In genomic region chr2:217393585-217394032, GRCh38 we compare ENCODE assay signal across 12 cellular contexts.
DNase-seq lines count a peak whose midpoint lies in the region; ATAC-seq lines count a peak whose summit lies in the region.
"Had no signal": no experiment of that assay in that cellular context is flagged by ENCODE, and none has a peak within 500 bp of the region (broad histone marks: within the 10 kb centered on the region; RNA-seq: fewer than 3 reads in every experiment).

No MANE protein-coding gene starts in this region.

- DNase-seq in GM04503 (ENCODE audit: low read depth), result peak; percentile 89
- DNase-seq in astrocyte of the hippocampus (ENCODE audit: low read depth, low spot score), result peak; percentile 85
- DNase-seq in left ventricle myocardium superior, result peak; percentile 72
- no peak for DNase-seq in NCI-H1694 treated with DMSO at 0.1 percent for 48 hours (lab: John Stamatoyannopoulos, UW)
- no peak for DNase-seq in HT-29 (ENCODE audit: low spot score)
- DNase-seq: activated CD8-positive, alpha-beta memory T cell treated with anti-CD3 and anti-CD28 coated beads for 24 hours; NCI-H1105 treated with DMSO at 0.1 percent for 48 hours; stimulated activated CD4-positive, alpha-beta T cell treated with anti-CD3 and anti-CD28 coated beads, Interleukin-4, amount 100 ng/mL, for 1 hour had no signal

- peak overlapping the region; percentile 32 for H3K4me2 ChIP-seq in skeletal muscle satellite cell (ENCODE audit: low read length)

- H3K27me3 ChIP-seq in skeletal muscle satellite cell (ENCODE audit: control insufficient read depth, insufficient read depth, low read length), result no peaks in the 10 kb centered on the region

- no peaks in the 10 kb centered on the region for H3K36me3 ChIP-seq in skeletal muscle satellite cell (ENCODE audit: insufficient read depth, low read length)

- intact Hi-C loops in left ventricle myocardium superior (cut with micrococcal nuclease), result no loop called here

- H3K4me1 ChIP-seq in skeletal muscle satellite cell (ENCODE audit: control insufficient read depth, insufficient read depth, low read length), result peaks cover 23% of the 10 kb centered on the region

- H3K9ac ChIP-seq in skeletal muscle satellite cell (ENCODE audit: low read depth, low read length), result no peak overlapping the region

- H3K4me3 ChIP-seq in skeletal muscle satellite cell (ENCODE audit: low read length), result no peak overlapping the region

- peak; percentile 98 for ATAC-seq in left ventricle myocardium superior
- ATAC-seq in HG03045 (IDR thresholded peaks at IDR 0.05; ENCODE audit: unreplicated experiment), result no peak
- no peak for ATAC-seq in GM18519 (IDR thresholded peaks at IDR 0.05; ENCODE audit: low FRiP score, unreplicated experiment)
- ATAC-seq: Panc1 had no signal

- no peaks in the 10 kb centered on the region for H3K9me3 ChIP-seq in skeletal muscle satellite cell (replicated peaks; ENCODE audit: low read length)

Comparison
In these comparisons a context has a peak if more than half of its experiments do, and no peak if none do; other contexts are left out.
1. DNase-seq: peak in GM04503 (single experiment), astrocyte of the hippocampus (single experiment) and left ventricle myocardium superior (single experiment); none in NCI-H1694 treated with DMSO at 0.1 percent for 48 hours (single experiment) and HT-29 (single experiment).